15 cellular contexts compared by ENCODE assay signal in genomic region chr10:29918623-29919400, GRCh38.
DNase-seq lines count a peak whose midpoint lies in the region; ATAC-seq, FAIRE-seq and TF ChIP-seq lines count a peak whose summit lies in the region.
"Had no signal": no experiment of that assay in that cellular context is flagged by ENCODE, and none has a peak within 500 bp of the region (broad histone marks: within the 10 kb centered on the region; RNA-seq: fewer than 3 reads in every experiment).

No MANE protein-coding gene starts in this region.

- H3K4me3 Mint-ChIP-seq in MCF 10A (ENCODE audit: unreplicated experiment): no peak overlapping the region
- H3K4me3 Mint-ChIP-seq: CD4-positive, alpha-beta memory T cell; GM23338 had no signal

- H3K4me1 Mint-ChIP-seq in MCF 10A (ENCODE audit: insufficient read depth, unreplicated experiment): peaks cover 6% of the 10 kb centered on the region
- H3K4me1 Mint-ChIP-seq: CD4-positive, alpha-beta memory T cell; IgD-negative memory B cell had no signal

- in situ Hi-C loops in mammary epithelial cell (cut with MboI; ENCODE audit: low sequenced_read_pairs in 2 of 2): no loop called here
- in situ Hi-C loops in K562 (cut with MboI): no loop called here

- POLR2A ChIA-PET in MCF 10A (lab: Yijun Ruan, JAX) (no interaction called here), K562 (lab: Yijun Ruan, JAX) (interaction anchor here (0.6 kb wide), 1 partner anchor 291 kb away, joined by 3 read pairs; no protein-coding TSS in a partner anchor)

- FAIRE-seq in K562 (lab: Jason Lieb, UNC) (no peak), pancreas (lab: Jason Lieb, UNC) (no peak)
- FAIRE-seq: A549 had no signal

- H4K20me1 ChIP-seq in mammary epithelial cell (ENCODE audit: insufficient read depth, low read length) (no peaks in the 10 kb centered on the region), K562 (replicated peaks; ENCODE audit: control insufficient read depth, insufficient read depth, low read length) (no peaks in the 10 kb centered on the region)

- H3K27ac ChIP-seq in mammary epithelial cell (ENCODE audit: insufficient read depth, low read depth, low read length) (no peak overlapping the region), K562 (ENCODE audit: extremely low read depth, low read depth, low read length) (no peak overlapping the region), pancreas (no peak overlapping the region)
- H3K27ac ChIP-seq: A549 had no signal

- no peak overlapping the region for H3K4me2 ChIP-seq in mammary epithelial cell (ENCODE audit: insufficient read depth, low read depth, low read length)
- H3K4me2 ChIP-seq in K562 (ENCODE audit: insufficient read depth, low read length): no peak overlapping the region
- H3K4me2 ChIP-seq: A549, GM23338 had no signal

- no peak for TF ChIP-seq RAD21 in K562 (CRISPR knock-in tag; conservative IDR thresholded peaks at IDR 0.05 in 1 of 2, IDR thresholded peaks at IDR 0.05 in 1 of 2)

- dilution Hi-C loops in mammary epithelial cell (cut with HindIII; ENCODE audit: low sequenced_read_pairs): no loop called here

- no peak for TF ChIP-seq POLR2A in K562 (conservative IDR thresholded peaks at IDR 0.05)

- CTCF ChIA-PET in MCF 10A (lab: Yijun Ruan, JAX) (interaction anchor here (0.6 kb wide), 1 partner anchor 267 kb away, joined by 4 read pairs; no protein-coding TSS in a partner anchor), mammary epithelial cell (lab: Charles Lee; ENCODE audit: low non-redundant PET) (no interaction called here), K562 (lab: Yijun Ruan, JAX; ENCODE audit: low intra/inter-chr PET ratio) (no interaction called here)

- no peak overlapping the region for H3K9ac ChIP-seq in mammary epithelial cell (ENCODE audit: insufficient read depth, low read length)
- no peak overlapping the region for H3K9ac ChIP-seq in K562 (ENCODE audit: insufficient read depth in 1 of 2, low read depth in 2 of 2, low read length in 2 of 2)

- BruUV-seq in MCF 10A (replicated peaks; lab: Mats Ljungman, UMichigan): no TSS peak
- BruUV-seq in mammary epithelial cell (replicated peaks; lab: Mats Ljungman, UMichigan): no TSS peak
- BruUV-seq in K562 (replicated peaks; lab: Mats Ljungman, UMichigan): no TSS peak

- intact Hi-C loops in MCF 10A (cut with micrococcal nuclease): no loop called here
- intact Hi-C loops in mammary epithelial cell (cut with micrococcal nuclease): no loop called here
- intact Hi-C loops in K562 (cut with micrococcal nuclease): no loop called here
- intact Hi-C loops in pancreas (cut with DNase I): no loop called here

- TF ChIP-seq CTCF in MCF 10A (IDR thresholded peaks at IDR 0.05; ENCODE audit: unreplicated experiment) (no peak), mammary epithelial cell (conservative IDR thresholded peaks at IDR 0.05 in 1 of 2, IDR thresholded peaks at IDR 0.05 in 1 of 2; ENCODE audit: extremely low read depth in 1 of 2, insufficient read depth in 1 of 2, low read depth in 1 of 2, low read length in 2 of 2) (no peak), K562 (IDR thresholded peaks at IDR 0.05 in 2 of 3, conservative IDR thresholded peaks at IDR 0.05 in 1 of 3; ENCODE audit: insufficient read depth in 2 of 3, low read depth in 1 of 3, low read length in 3 of 3) (no peak), pancreas (IDR thresholded peaks at IDR 0.05) (no peak)

- no peak overlapping the region for H2AFZ ChIP-seq in mammary epithelial cell (ENCODE audit: low read depth, low read length)
- no peak overlapping the region for H2AFZ ChIP-seq in K562 (ENCODE audit: low read depth, low read length)
- H2AFZ ChIP-seq: GM23338 had no signal

- no peaks in the 10 kb centered on the region for H3K9me1 ChIP-seq in K562 (ENCODE audit: control insufficient read depth, insufficient read depth, low read length)

- no peak for ATAC-seq in K562
- peak; percentile 74 to 86 (median 78) for ATAC-seq in pancreas
- no peak for ATAC-seq in HG03045 (IDR thresholded peaks at IDR 0.05; ENCODE audit: unreplicated experiment)
- ATAC-seq in HG03439 (IDR thresholded peaks at IDR 0.05; ENCODE audit: unreplicated experiment): no peak
- ATAC-seq: A549, GM23338 had no signal

- no peaks in the 10 kb centered on the region for H3K9me3 Mint-ChIP-seq in MCF 10A (ENCODE audit: unreplicated experiment)
- H3K9me3 Mint-ChIP-seq: CD4-positive, alpha-beta memory T cell; GM23338 had no signal

- H3K36me3 ChIP-seq in mammary epithelial cell (ENCODE audit: insufficient read depth, low read length) (no peaks in the 10 kb centered on the region), K562 (ENCODE audit: control insufficient read depth, insufficient read depth, low read length) (no peaks in the 10 kb centered on the region), pancreas (no peaks in the 10 kb centered on the region)
- H3K36me3 ChIP-seq: BE2C had no signal

- no peak for TF ChIP-seq EP300 in K562 (IDR thresholded peaks at IDR 0.05; ENCODE audit: low read length)

- H3K4me1 ChIP-seq in mammary epithelial cell (ENCODE audit: insufficient read depth, low read length): peaks cover 19% of the 10 kb centered on the region
- no peaks in the 10 kb centered on the region for H3K4me1 ChIP-seq in K562 (replicated peaks in 1 of 2; ENCODE audit: control insufficient read depth in 2 of 2, insufficient read depth in 2 of 2, low read length in 2 of 2)
- H3K4me1 ChIP-seq in pancreas: peaks cover 0 to 10% (median 0%) of the 10 kb centered on the region in 3 donors
- H3K4me1 ChIP-seq: A549, BE2C had no signal

- peak overlapping the region; percentile 6 for H3K27ac Mint-ChIP-seq in MCF 10A (ENCODE audit: low read depth, unreplicated experiment)
- H3K27ac Mint-ChIP-seq: CD4-positive, alpha-beta memory T cell; GM23338; IgD-negative memory B cell had no signal

- H3K4me3 ChIP-seq in mammary epithelial cell (replicated peaks in 1 of 3; ENCODE audit: insufficient read depth in 1 of 3, low read depth in 2 of 3, low read length in 3 of 3) (no peak overlapping the region), K562 (no peak overlapping the region), pancreas (no peak overlapping the region)
- H3K4me3 ChIP-seq: A549, GM23338 had no signal

- WGBS in mammary epithelial cell (ENCODE audit: low coverage, missing lambda C conversion rate): 100% methylated on average over 3 of the region's 3 CpGs
- WGBS in K562 (ENCODE audit: insufficient coverage, low coverage, missing lambda C conversion rate): 0% methylated on average over 2 of the region's 3 CpGs
- WGBS in pancreas, 2 donors: 30 to 43% methylated on average over 3 of the region's 3 CpGs

- H3K36me3 Mint-ChIP-seq in MCF 10A (ENCODE audit: insufficient read depth, unreplicated experiment): no peaks in the 10 kb centered on the region
- H3K36me3 Mint-ChIP-seq: CD4-positive, alpha-beta memory T cell; IgD-negative memory B cell had no signal

- no peaks in the 10 kb centered on the region for H3K9me3 ChIP-seq in mammary epithelial cell (replicated peaks; ENCODE audit: insufficient read depth, low read length)
- no peaks in the 10 kb centered on the region for H3K9me3 ChIP-seq in K562 (replicated peaks; ENCODE audit: control insufficient read depth, insufficient read depth, low read depth, low read length)
- H3K9me3 ChIP-seq in pancreas: no peaks in the 10 kb centered on the region
- H3K9me3 ChIP-seq: BE2C had no signal

- no peaks in the 10 kb centered on the region for H3K27me3 ChIP-seq in mammary epithelial cell (ENCODE audit: insufficient read depth, low read length)
- peaks cover 3 to 15% of the 10 kb centered on the region in 2 experiments; a peak in 4 of 5 replicates for H3K27me3 ChIP-seq in K562 (ENCODE audit: control insufficient read depth in 2 of 2, insufficient read depth in 2 of 2, low read length in 2 of 2)
- H3K27me3 ChIP-seq in pancreas: no peaks in the 10 kb centered on the region
- H3K27me3 ChIP-seq: BE2C had no signal

- H3K27me3 Mint-ChIP-seq in MCF 10A (ENCODE audit: insufficient read depth, unreplicated experiment): peaks cover 23% of the 10 kb centered on the region
- H3K27me3 Mint-ChIP-seq: IgD-negative memory B cell had no signal

- H3K79me2 ChIP-seq in mammary epithelial cell (ENCODE audit: insufficient read depth, low read length) (no peaks in the 10 kb centered on the region), K562 (ENCODE audit: control insufficient read depth, insufficient read depth, low read length) (no peaks in the 10 kb centered on the region)

- DNase-seq in MCF 10A (ENCODE audit: unreplicated experiment) (no peak), mammary epithelial cell (no peak), K562 (ENCODE audit: extremely low read depth in 1 of 4, low spot score in 3 of 4) (no peak), pancreas (peak in 3 of 6 donors; percentile 62 to 80 (median 78)), EL (no peak)
- DNase-seq: BE2C; CD4-positive, alpha-beta memory T cell; DND-41; GF-D8; H7 had no signal

TF ChIP-seq in K562, 482 proteins besides CTCF, POLR2A, EP300 and RAD21:
- TF ChIP-seq BDP1 (IDR thresholded peaks at IDR 0.05; ENCODE audit: insufficient read depth, insufficient read length) (no peak), ZBTB26 (CRISPR knock-in tag; IDR thresholded peaks at IDR 0.05) (0 out of 2 replicates have a peak, but pooled peaks have one; percentile 18)

Comparison
In these comparisons a context has a peak if more than half of its experiments do, and no peak if none do; other contexts are left out.
1. ATAC-seq: peak in pancreas (4 of 4); none in K562 (single experiment), HG03045 (single experiment) and HG03439 (single experiment).